ENCODE assay signal across 14 cellular contexts in the genomic region with DNA sequence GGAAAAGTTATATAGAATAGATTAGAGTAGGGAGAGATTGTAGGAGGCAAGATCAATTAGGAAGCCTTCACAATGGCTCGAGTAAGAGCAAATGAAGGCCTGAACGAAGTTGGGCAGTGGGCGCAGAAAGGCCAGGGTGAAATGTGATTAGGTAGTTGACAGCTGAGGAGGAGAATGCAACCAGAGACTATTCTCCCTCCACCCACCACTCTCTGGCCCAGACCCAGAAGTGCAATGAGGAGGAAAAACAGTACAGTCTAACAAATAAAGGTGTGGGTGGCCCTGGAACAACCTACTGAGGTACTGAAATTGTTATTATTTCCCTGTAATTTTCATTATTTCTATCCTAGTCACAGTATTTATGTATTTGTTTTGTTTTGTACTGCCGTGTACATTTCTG.
"Had no signal": no experiment of that assay in that cellular context is flagged by ENCODE, and none has a peak within 500 bp of the region (broad histone marks: within the 10 kb centered on the region; RNA-seq: fewer than 3 reads in every experiment).

No MANE protein-coding gene starts in this region.

- H3K27ac Mint-ChIP-seq: activated CD4-positive, alpha-beta memory T cell treated with anti-CD3 and anti-CD28 coated beads for 36 hours; activated naive CD8-positive, alpha-beta T cell; memory B cell had no signal

- H3K36me3 Mint-ChIP-seq: activated CD4-positive, alpha-beta memory T cell treated with anti-CD3 and anti-CD28 coated beads for 36 hours; activated naive CD8-positive, alpha-beta T cell; memory B cell had no signal

- DNase-seq: activated CD4-positive, alpha-beta memory T cell treated with anti-CD3 and anti-CD28 coated beads for 36 hours; activated effector memory CD4-positive, alpha-beta T cell treated with anti-CD3 and anti-CD28 coated beads, Interleukin-2, amount 50 U/mL, for 16 hours; activated T-cell treated with anti-CD3 and anti-CD28 coated beads, Interleukin-2, amount 50 U/mL, for 4 hours; stimulated activated CD4-positive, alpha-beta T cell treated with anti-CD3 and anti-CD28 coated beads, Interleukin-4, amount 100 ng/mL, for 1 hour; stimulated activated CD8-positive, alpha-beta memory T cell treated with anti-CD3 and anti-CD28 coated beads, Interleukin-4, amount 100 ng/mL, for 48 hours; stimulated activated naive CD8-positive, alpha-beta T cell treated with anti-CD3 and anti-CD28 coated beads, Interleukin-15, Interleukin-2, amounts not matched to agents 100 U/mL and 50 U/mL, for 24 hours; T-helper 9 cell; upper lobe of left lung had no signal

- H3K4me1 Mint-ChIP-seq: memory B cell had no signal

- H3K27me3 Mint-ChIP-seq: activated CD4-positive, alpha-beta memory T cell treated with anti-CD3 and anti-CD28 coated beads for 36 hours; activated naive CD8-positive, alpha-beta T cell; memory B cell had no signal

- H3K9me3 ChIP-seq: esophagus muscularis mucosa, suprapubic skin, upper lobe of left lung had no signal

- H3K27ac ChIP-seq: esophagus muscularis mucosa, suprapubic skin, upper lobe of left lung had no signal

- H3K4me3 ChIP-seq: esophagus muscularis mucosa, suprapubic skin, upper lobe of left lung had no signal

- H3K9me3 Mint-ChIP-seq: activated CD4-positive, alpha-beta memory T cell treated with anti-CD3 and anti-CD28 coated beads for 36 hours; activated T-cell treated with anti-CD3 and anti-CD28 coated beads, Interleukin-2, amount 50 U/mL, for 4 hours had no signal

- H3K4me1 ChIP-seq: esophagus muscularis mucosa, suprapubic skin, upper lobe of left lung had no signal

- H3K27me3 ChIP-seq: esophagus muscularis mucosa, suprapubic skin, upper lobe of left lung had no signal

- H3K4me3 Mint-ChIP-seq: activated CD4-positive, alpha-beta memory T cell treated with anti-CD3 and anti-CD28 coated beads for 36 hours; activated naive CD8-positive, alpha-beta T cell; activated T-cell treated with anti-CD3 and anti-CD28 coated beads, Interleukin-2, amount 50 U/mL, for 4 hours; memory B cell; nephron had no signal

- ATAC-seq: activated T-cell treated with anti-CD3 and anti-CD28 coated beads, Interleukin-2, amount 50 U/mL, for 4 hours; left lobe of liver; stimulated activated naive CD8-positive, alpha-beta T cell treated with anti-CD3 and anti-CD28 coated beads, Interleukin-15, Interleukin-2, amounts not matched to agents 100 U/mL and 50 U/mL, for 24 hours had no signal

- H3K36me3 ChIP-seq: esophagus muscularis mucosa, suprapubic skin, upper lobe of left lung had no signal
